ENCODE assay signal across 1 cellular context in genomic region chr11:10407055-10407454, GRCh38.
TF ChIP-seq lines count a peak whose summit lies in the region.

No MANE protein-coding gene starts in this region.

TF ChIP-seq in SK-N-SH, 30 proteins besides CTCF, POLR2A, EP300 and RAD21 (continued from another document):
- TF ChIP-seq PBX3 (IDR thresholded peaks at IDR 0.05) = peak; percentile 76
- peak; percentile 25; the same call in 1 of the 2 replicates for TF ChIP-seq RXRA (IDR thresholded peaks at IDR 0.05; ENCODE audit: borderline replicate concordance, low read depth)
- peak; percentile 59; the same call in 1 of the 2 replicates for TF ChIP-seq FOSL2 (IDR thresholded peaks at IDR 0.05; ENCODE audit: borderline replicate concordance, low read depth)
- no peak for TF ChIP-seq RFX5 (IDR thresholded peaks at IDR 0.05; ENCODE audit: low read length)
- TF ChIP-seq MXI1 (IDR thresholded peaks at IDR 0.05; ENCODE audit: low read depth, low read length) = no peak
- TF ChIP-seq ELF1 (IDR thresholded peaks at IDR 0.05) = no peak
- TF ChIP-seq NRF1 (IDR thresholded peaks at IDR 0.05; ENCODE audit: low read depth, low read length) = no peak
- TF ChIP-seq TCF12 (IDR thresholded peaks at IDR 0.05) = peak; percentile 88
- peak; percentile 31; the same call in 1 of the 2 replicates for TF ChIP-seq POLR2AphosphoS5 (IDR thresholded peaks at IDR 0.05; ENCODE audit: low read depth, low read length)
- TF ChIP-seq IRF3 (IDR thresholded peaks at IDR 0.05; ENCODE audit: low read depth, low read length) = no peak
- TF ChIP-seq NFIC (IDR thresholded peaks at IDR 0.05; ENCODE audit: borderline replicate concordance) = no peak
- peak; percentile 64 for TF ChIP-seq JUND (IDR thresholded peaks at IDR 0.05)
- TF ChIP-seq USF2 (IDR thresholded peaks at IDR 0.05; ENCODE audit: borderline replicate concordance, low read depth, low read length) = no peak
- TF ChIP-seq MEF2A (IDR thresholded peaks at IDR 0.05; ENCODE audit: borderline replicate concordance, low read depth) = no peak
- TF ChIP-seq SIN3A (IDR thresholded peaks at IDR 0.05; ENCODE audit: borderline replicate concordance, low read depth, low read length) = 0 out of 2 replicates have a peak, but pooled peaks have one; percentile 37
